8 cellular contexts compared by ENCODE assay signal in genomic region chr11:4393209-4394196, GRCh38. TPM values are rescaled to one million over a fixed set of nuclear protein-coding genes. Genes with fewer than 3 reads are reported as not detected.
DNase-seq lines count a peak whose midpoint lies in the region; ATAC-seq and TF ChIP-seq lines count a peak whose summit lies in the region.

TRIM21 (minus strand) TSS chr11:4393702; CDS start chr11:4390409, 3,293 bp downstream.

- DNase-seq in AG08396 (ENCODE audit: low spot score), result peak; percentile 83
- peak; percentile 77 for DNase-seq in NCI-H748 treated with DMSO at 0.1 percent for 48 hours (lab: John Stamatoyannopoulos, UW)
- peak; percentile 93 for DNase-seq in activated CD4-positive, alpha-beta memory T cell treated with anti-CD3 and anti-CD28 coated beads, Interleukin-2, amount 10 ng/mL, durations not matched to agents 7 days and 5 days
- DNase-seq in effector CD8-positive, alpha-beta T cell (lab: John Stamatoyannopoulos, UW), result peak; percentile 75
- peak; percentile 92 for DNase-seq in lung (ENCODE audit: low spot score)
- DNase-seq in stimulated activated CD4-positive, alpha-beta T cell treated with anti-CD3 and anti-CD28 coated beads, TNF-alpha, amount 100 ng/mL, for 4 hours (ENCODE audit: low read depth in 3 of 3), result peak; percentile 68 to 89 (median 82)

- peaks cover 49% of the 10 kb centered on the region for H3K36me3 Mint-ChIP-seq in activated CD4-positive, alpha-beta memory T cell treated with anti-CD3 and anti-CD28 coated beads, Interleukin-2, amount 10 ng/mL, durations not matched to agents 7 days and 5 days (ENCODE audit: low read depth)

- peak; percentile 99 for ATAC-seq in GM18870 (IDR thresholded peaks at IDR 0.05; ENCODE audit: unreplicated experiment)
- peak; percentile 100 for ATAC-seq in HG03135 (IDR thresholded peaks at IDR 0.05; ENCODE audit: unreplicated experiment)
- ATAC-seq in lung (ENCODE audit: insufficient read depth, low FRiP score), result peak; percentile 99

- POLR2A ChIA-PET in activated CD4-positive, alpha-beta memory T cell treated with anti-CD3 and anti-CD28 coated beads, Interleukin-2, amount 10 ng/mL, durations not matched to agents 7 days and 5 days (lab: Charles Lee), result interaction anchor here (0.7 to 1.5 kb wide), 5 partner anchors 15 to 214 kb away, joined by 3 to 8 read pairs (median 5); partner anchors contain the start of gene TRIM68

- H3K4me3 ChIP-seq in lung, result peak within 1 kb of the TSS; percentile 90

- peak within 1 kb of the TSS; percentile 84 for H3K27ac Mint-ChIP-seq in activated CD4-positive, alpha-beta memory T cell treated with anti-CD3 and anti-CD28 coated beads, Interleukin-2, amount 10 ng/mL, durations not matched to agents 7 days and 5 days

- WGBS in lung, 2 donors, result 12 to 14% methylated on average over 24 of the region's 24 CpGs

- peaks cover 3 to 5% of the 10 kb centered on the region in 2 donors for H3K4me1 ChIP-seq in lung (ENCODE audit: control insufficient read depth in 2 of 2, insufficient read depth in 2 of 2, low read length in 2 of 2)

- H3K36me3 ChIP-seq in lung (ENCODE audit: control insufficient read depth in 2 of 2, insufficient read depth in 2 of 2, low read length in 2 of 2), result peaks cover 0 to 18% of the 10 kb centered on the region in 2 donors

- CTCF ChIA-PET in activated CD4-positive, alpha-beta memory T cell treated with anti-CD3 and anti-CD28 coated beads, Interleukin-2, amount 10 ng/mL, durations not matched to agents 7 days and 5 days (lab: Charles Lee), result interaction anchor here (0.6 to 2.5 kb wide), 5 partner anchors 99 to 543 kb away, joined by 3 to 16 read pairs (median 3); partner anchors contain the start of gene TRIM68

- H3K4me3 Mint-ChIP-seq in activated CD4-positive, alpha-beta memory T cell treated with anti-CD3 and anti-CD28 coated beads, Interleukin-2, amount 10 ng/mL, durations not matched to agents 7 days and 5 days, result peak within 1 kb of the TSS; percentile 89

- peak within 1 kb of the TSS; percentile 61 to 96 for H3K27ac ChIP-seq in lung (ENCODE audit: low read depth in 1 of 2, low read length in 1 of 2)

- H3K4me1 Mint-ChIP-seq in activated CD4-positive, alpha-beta memory T cell treated with anti-CD3 and anti-CD28 coated beads, Interleukin-2, amount 10 ng/mL, durations not matched to agents 7 days and 5 days, result peaks cover 43% of the 10 kb centered on the region

- H3K9me3 ChIP-seq in lung (ENCODE audit: control insufficient read depth in 2 of 2, insufficient read depth in 1 of 2, low read length in 1 of 2), result peaks cover 0 to 3% of the 10 kb centered on the region in 2 donors

- H3K27me3 ChIP-seq in lung (ENCODE audit: control insufficient read depth, insufficient read depth), result no peaks in the 10 kb centered on the region

- H3K27me3 Mint-ChIP-seq in activated CD4-positive, alpha-beta memory T cell treated with anti-CD3 and anti-CD28 coated beads, Interleukin-2, amount 10 ng/mL, durations not matched to agents 7 days and 5 days, result peaks cover 9% of the 10 kb centered on the region

- TF ChIP-seq CTCF in lung (IDR thresholded peaks at IDR 0.05; ENCODE audit: control extremely low read depth, extremely low read depth), result no peak

- H3K9me3 Mint-ChIP-seq in activated CD4-positive, alpha-beta memory T cell treated with anti-CD3 and anti-CD28 coated beads, Interleukin-2, amount 10 ng/mL, durations not matched to agents 7 days and 5 days, result peaks cover 6% of the 10 kb centered on the region

RNA-seq across cellular contexts. Expression of gene TRIM21, which starts in this region (rescaled TPM):
- 10 to 100 TPM; 75.9 to 80.0 TPM for total RNA-seq in activated CD4-positive, alpha-beta memory T cell treated with anti-CD3 and anti-CD28 coated beads, Interleukin-2, amount 10 ng/mL, durations not matched to agents 7 days and 5 days
- 10 to 100 TPM; 15.2 to 19.8 TPM for total RNA-seq in lung
- polyA plus RNA-seq in lung, result 10 to 100 TPM; 17.8 to 32.0 TPM

Comparison
In these comparisons a context has a peak if more than half of its experiments do, and no peak if none do; other contexts are left out.
1. Peak in every context shown above with its lines: DNase-seq, ATAC-seq, H3K4me3 ChIP-seq and H3K27ac ChIP-seq.